ENCODE assay signal across 8 cellular contexts in the genomic region with DNA sequence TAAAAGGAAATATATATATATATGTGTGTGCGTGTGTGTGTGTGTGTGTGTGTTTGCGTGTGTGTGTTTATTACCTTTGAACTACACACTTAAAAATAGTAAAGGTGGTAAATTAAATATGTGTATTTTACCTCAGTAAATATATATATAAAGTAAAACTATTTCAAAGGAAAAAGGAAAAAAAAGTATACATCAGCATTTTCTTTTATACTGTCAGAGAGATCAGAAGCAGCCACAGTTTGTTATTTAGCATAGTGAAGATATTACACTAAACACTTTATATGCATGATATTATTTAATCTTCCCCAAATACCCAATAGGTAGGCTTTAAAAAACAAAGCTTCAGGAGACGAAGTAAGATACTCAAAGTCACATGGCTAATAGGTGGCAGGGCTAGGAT.
"Had no signal": no experiment of that assay in that cellular context is flagged by ENCODE, and none has a peak within 500 bp of the region (broad histone marks: within the 10 kb centered on the region; RNA-seq: fewer than 3 reads in every experiment).

No MANE protein-coding gene starts in this region.

- H3K4me3 ChIP-seq: GM23338 had no signal

- ATAC-seq: GM23338 had no signal

- H3K9ac ChIP-seq: KMS-11 had no signal

- H2AFZ ChIP-seq: GM23338 had no signal

- FAIRE-seq: H1, H54, HTR-8/SVneo had no signal

- DNase-seq: H9, HCEC 1CT, KBM-7 had no signal

- H3K4me2 ChIP-seq: GM23338, KMS-11 had no signal

- H3K27ac ChIP-seq: KMS-11 had no signal
